In the genomic region with DNA sequence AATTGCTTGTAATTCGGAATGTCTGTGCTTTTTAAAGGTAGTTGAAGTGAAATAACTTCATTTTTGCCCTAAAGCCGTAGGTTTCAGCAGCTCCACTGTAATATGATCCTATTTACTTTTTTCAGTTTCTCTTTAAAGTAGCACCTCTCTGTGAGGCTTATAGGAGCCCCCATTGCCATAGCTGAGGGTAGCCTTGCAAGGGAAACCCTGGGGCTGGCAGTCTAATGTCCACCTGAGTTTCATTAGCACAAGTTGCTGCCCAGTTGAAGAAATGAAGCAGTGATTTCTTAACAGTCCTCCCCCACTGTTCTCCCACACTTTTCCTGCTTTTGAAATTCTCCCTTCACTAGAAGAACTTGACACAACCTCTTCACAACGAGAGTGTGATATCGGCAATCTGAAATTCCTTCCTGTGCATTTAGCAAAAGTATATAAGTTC, we compare ENCODE assay signal across 1 cellular context.
TF ChIP-seq lines count a peak whose summit lies in the region.

No MANE protein-coding gene starts in this region.

TF ChIP-seq in GM23338, 12 proteins besides CTCF, POLR2A, EP300 and RAD21 (continued from another document):
- TF ChIP-seq, protein P1, sequence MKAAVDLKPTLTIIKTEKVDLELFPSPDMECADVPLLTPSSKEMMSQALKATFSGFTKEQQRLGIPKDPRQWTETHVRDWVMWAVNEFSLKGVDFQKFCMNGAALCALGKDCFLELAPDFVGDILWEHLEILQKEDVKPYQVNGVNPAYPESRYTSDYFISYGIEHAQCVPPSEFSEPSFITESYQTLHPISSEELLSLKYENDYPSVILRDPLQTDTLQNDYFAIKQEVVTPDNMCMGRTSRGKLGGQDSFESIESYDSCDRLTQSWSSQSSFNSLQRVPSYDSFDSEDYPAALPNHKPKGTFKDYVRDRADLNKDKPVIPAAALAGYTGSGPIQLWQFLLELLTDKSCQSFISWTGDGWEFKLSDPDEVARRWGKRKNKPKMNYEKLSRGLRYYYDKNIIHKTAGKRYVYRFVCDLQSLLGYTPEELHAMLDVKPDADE (IDR thresholded peaks at IDR 0.05) = no peak
